In the genomic region with DNA sequence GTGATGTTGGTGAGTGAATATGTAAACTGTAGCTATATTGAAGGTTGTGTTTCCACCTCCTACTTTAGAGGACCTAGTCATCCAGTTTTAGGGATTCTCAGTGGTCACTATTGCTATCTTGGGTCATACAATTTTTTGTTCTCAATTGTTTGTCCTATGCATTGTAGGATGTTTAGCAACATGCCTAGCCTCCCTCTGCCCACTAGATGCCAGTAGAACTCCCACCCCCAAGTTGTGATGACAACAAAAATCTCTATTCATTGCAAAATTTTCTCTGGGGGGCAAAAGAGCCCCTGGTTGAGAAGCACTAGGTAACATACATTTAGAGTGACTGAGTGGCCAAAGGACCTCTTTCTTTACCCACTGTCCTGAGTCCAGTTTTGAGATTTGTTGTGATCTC, we compare ENCODE assay signal across 1 cellular context.
TF ChIP-seq lines count a peak whose summit lies in the region.

No MANE protein-coding gene starts in this region.

TF ChIP-seq in SK-N-SH treated with all-trans-retinoic acid at 6 μM for 48 hours, 23 proteins besides CTCF, POLR2A, EP300 and RAD21 (continued from another document):
- TF ChIP-seq, protein P1, sequence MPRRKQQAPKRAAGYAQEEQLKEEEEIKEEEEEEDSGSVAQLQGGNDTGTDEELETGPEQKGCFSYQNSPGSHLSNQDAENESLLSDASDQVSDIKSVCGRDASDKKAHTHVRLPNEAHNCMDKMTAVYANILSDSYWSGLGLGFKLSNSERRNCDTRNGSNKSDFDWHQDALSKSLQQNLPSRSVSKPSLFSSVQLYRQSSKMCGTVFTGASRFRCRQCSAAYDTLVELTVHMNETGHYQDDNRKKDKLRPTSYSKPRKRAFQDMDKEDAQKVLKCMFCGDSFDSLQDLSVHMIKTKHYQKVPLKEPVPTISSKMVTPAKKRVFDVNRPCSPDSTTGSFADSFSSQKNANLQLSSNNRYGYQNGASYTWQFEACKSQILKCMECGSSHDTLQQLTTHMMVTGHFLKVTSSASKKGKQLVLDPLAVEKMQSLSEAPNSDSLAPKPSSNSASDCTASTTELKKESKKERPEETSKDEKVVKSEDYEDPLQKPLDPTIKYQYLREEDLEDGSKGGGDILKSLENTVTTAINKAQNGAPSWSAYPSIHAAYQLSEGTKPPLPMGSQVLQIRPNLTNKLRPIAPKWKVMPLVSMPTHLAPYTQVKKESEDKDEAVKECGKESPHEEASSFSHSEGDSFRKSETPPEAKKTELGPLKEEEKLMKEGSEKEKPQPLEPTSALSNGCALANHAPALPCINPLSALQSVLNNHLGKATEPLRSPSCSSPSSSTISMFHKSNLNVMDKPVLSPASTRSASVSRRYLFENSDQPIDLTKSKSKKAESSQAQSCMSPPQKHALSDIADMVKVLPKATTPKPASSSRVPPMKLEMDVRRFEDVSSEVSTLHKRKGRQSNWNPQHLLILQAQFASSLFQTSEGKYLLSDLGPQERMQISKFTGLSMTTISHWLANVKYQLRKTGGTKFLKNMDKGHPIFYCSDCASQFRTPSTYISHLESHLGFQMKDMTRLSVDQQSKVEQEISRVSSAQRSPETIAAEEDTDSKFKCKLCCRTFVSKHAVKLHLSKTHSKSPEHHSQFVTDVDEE (CRISPR knock-in tag; IDR thresholded peaks at IDR 0.05) = no peak
- TF ChIP-seq ESRRG (CRISPR knock-in tag; IDR thresholded peaks at IDR 0.05) (no peak), TCF4 (CRISPR knock-in tag; IDR thresholded peaks at IDR 0.05; ENCODE audit: borderline replicate concordance) (no peak), TOX (CRISPR knock-in tag; IDR thresholded peaks at IDR 0.05; ENCODE audit: borderline replicate concordance) (no peak), PATZ1 (CRISPR knock-in tag; IDR thresholded peaks at IDR 0.05; ENCODE audit: borderline replicate concordance) (no peak), ZFP30 (CRISPR knock-in tag; IDR thresholded peaks at IDR 0.05) (no peak), RARB (CRISPR knock-in tag; IDR thresholded peaks at IDR 0.05) (no peak), ZNF8 (CRISPR knock-in tag; IDR thresholded peaks at IDR 0.05) (no peak), ZC3H10 (CRISPR knock-in tag; IDR thresholded peaks at IDR 0.05) (no peak)
- TF ChIP-seq, protein P2, sequence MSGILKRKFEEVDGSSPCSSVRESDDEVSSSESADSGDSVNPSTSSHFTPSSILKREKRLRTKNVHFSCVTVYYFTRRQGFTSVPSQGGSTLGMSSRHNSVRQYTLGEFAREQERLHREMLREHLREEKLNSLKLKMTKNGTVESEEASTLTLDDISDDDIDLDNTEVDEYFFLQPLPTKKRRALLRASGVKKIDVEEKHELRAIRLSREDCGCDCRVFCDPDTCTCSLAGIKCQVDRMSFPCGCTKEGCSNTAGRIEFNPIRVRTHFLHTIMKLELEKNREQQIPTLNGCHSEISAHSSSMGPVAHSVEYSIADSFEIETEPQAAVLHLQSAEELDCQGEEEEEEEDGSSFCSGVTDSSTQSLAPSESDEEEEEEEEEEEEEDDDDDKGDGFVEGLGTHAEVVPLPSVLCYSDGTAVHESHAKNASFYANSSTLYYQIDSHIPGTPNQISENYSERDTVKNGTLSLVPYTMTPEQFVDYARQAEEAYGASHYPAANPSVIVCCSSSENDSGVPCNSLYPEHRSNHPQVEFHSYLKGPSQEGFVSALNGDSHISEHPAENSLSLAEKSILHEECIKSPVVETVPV (CRISPR knock-in tag; IDR thresholded peaks at IDR 0.05) = no peak
